1 cellular context compared by ENCODE assay signal in the genomic region with DNA sequence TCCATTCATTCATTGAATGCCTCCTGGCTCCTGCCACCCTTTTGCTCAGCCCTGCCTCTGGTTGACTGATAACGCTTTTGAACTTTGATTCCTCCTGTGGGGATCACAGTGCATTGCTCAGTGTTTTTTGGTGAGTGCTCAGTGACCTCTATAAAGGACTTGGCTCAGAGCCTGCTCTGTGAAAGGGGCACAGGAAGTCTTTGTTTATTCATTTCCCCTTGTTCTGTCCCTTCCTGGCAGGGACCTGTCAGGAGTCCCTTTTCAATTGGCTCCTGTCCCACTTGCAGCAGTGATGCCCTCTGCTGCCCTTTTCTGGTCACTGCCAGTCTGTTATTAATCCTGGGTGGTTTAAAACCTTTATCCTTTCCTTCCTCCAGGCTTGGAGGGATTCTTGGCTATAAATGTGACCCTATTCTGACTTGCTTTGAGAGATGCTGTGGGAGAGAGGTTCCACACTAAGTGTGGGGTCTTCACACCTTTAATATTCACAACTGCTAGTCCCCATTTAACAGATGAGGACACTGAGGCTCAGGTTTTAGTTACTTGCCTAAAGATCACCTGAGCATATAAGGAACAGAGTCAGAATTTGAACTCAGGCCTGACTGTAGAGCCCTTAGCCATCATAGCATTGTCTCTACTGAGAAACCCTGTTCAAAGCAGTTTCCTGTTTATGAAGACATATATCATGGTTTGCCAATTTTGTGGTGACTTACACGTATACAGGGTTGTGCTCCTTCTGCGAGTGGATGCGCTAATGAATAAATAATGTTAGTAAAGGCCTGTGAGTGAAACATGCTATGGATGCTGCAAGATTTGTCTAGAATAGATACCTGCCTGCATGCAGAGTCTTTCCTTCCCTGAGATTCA.
TF ChIP-seq lines count a peak whose summit lies in the region.

No MANE protein-coding gene starts in this region.

TF ChIP-seq in H1, 55 proteins besides CTCF, POLR2A, EP300 and RAD21:
- TF ChIP-seq, protein P1, sequence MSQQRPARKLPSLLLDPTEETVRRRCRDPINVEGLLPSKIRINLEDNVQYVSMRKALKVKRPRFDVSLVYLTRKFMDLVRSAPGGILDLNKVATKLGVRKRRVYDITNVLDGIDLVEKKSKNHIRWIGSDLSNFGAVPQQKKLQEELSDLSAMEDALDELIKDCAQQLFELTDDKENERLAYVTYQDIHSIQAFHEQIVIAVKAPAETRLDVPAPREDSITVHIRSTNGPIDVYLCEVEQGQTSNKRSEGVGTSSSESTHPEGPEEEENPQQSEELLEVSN (IDR thresholded peaks at IDR 0.05), result no peak
- TF ChIP-seq SIN3A (conservative IDR thresholded peaks at IDR 0.05 in 1 of 2, IDR thresholded peaks at IDR 0.05 in 1 of 2; ENCODE audit: low read depth in 1 of 2, low read length in 2 of 2), result peak; percentile 26 to 79; a peak in 2 of 4 replicates
